20 cellular contexts compared by ENCODE assay signal in the genomic region with DNA sequence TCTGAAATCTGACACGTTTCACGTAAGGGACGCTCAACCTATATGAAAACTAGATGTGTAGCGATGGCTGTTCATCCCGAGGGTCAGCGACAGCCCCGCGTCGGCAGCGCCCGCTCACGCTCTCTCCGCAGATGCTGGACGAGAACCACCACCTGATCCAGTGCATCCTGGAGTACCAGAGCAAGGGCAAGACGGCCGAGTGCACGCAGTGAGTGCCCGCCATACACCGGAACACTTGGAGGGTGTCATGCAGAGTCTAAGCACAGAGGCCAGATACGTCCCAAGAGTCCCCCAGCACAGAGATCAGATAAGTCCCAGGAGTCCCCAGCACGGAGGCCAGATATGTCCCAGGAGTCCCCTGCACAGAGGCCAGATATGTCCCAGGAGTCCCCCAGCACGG. TPM values are rescaled to one million over a fixed set of nuclear protein-coding genes. Genes with fewer than 3 reads are reported as not detected.
A peak's percentile ranks its signal among the peaks of the same experiment; 100 is the strongest.
DNase-seq lines count a peak whose midpoint lies in the region; ATAC-seq and TF ChIP-seq lines count a peak whose summit lies in the region.
"Had no signal": no experiment of that assay in that cellular context is flagged by ENCODE, and none has a peak within 500 bp of the region (broad histone marks: within the 10 kb centered on the region; RNA-seq: fewer than 3 reads in every experiment).

No MANE protein-coding gene starts in this region.

- DNase-seq in Karpas-422 (peak; percentile 80), nephron progenitor cell (no peak)
- DNase-seq in central memory CD8-positive, alpha-beta T cell (ENCODE audit: low spot score in 2 of 2), result no peak
- no peak for DNase-seq in activated CD4-positive, alpha-beta T cell treated with anti-CD3 and anti-CD28 coated beads, Interleukin-2, amount 50 U/mL, for 48 hours
- no peak for DNase-seq in stimulated activated CD4-positive, alpha-beta T cell treated with anti-CD3 and anti-CD28 coated beads, Interleukin-4, amount 100 ng/mL, for 1 hour
- DNase-seq: 8988T; C1 segment of cervical spinal cord; CD4-positive, CD25-positive, alpha-beta regulatory T cell; CD8-positive, alpha-beta memory T cell; COR-L47; DMS 273 treated with DMSO at 0.1 percent for 48 hours; DMS53; DND-41; EL; HFFc6 had no signal

- H3K27ac ChIP-seq in BLaER1, result peak overlapping the region; percentile 30
- H3K27ac ChIP-seq in Karpas-422 (ENCODE audit: low read length), result peak overlapping the region; percentile 33; the same call in 1 of the 2 replicates

- H3K9me3 ChIP-seq in BLaER1 (peaks cover 2% of the 10 kb centered on the region), Karpas-422 (ENCODE audit: low read length) (no peaks in the 10 kb centered on the region)

- no peak overlapping the region for H2AFZ ChIP-seq in Karpas-422 (ENCODE audit: low read length)
- H2AFZ ChIP-seq: GM23338 had no signal

- TF ChIP-seq CTCF in nephron progenitor cell (IDR thresholded peaks at IDR 0.05), result no peak

- no peaks in the 10 kb centered on the region; the same call in 1 of the 2 replicates for H3K79me2 ChIP-seq in Karpas-422 (ENCODE audit: low read length)

- H3K4me1 ChIP-seq in BLaER1 (peaks cover 56% of the 10 kb centered on the region), Karpas-422 (ENCODE audit: low read length) (peaks cover 36% of the 10 kb centered on the region)

- peak overlapping the region; percentile 55 for H3K27ac Mint-ChIP-seq in central memory CD8-positive, alpha-beta T cell (ENCODE audit: low read depth)
- H3K27ac Mint-ChIP-seq in nephron progenitor cell, result peak overlapping the region; percentile 71
- H3K27ac Mint-ChIP-seq: CD4-positive, CD25-positive, alpha-beta regulatory T cell; GM23338; HFFc6 had no signal

- H3K27me3 ChIP-seq in BLaER1 (no peaks in the 10 kb centered on the region), Karpas-422 (ENCODE audit: low read length) (no peaks in the 10 kb centered on the region)

- ATAC-seq in central memory CD8-positive, alpha-beta T cell (replicated peaks; ENCODE audit: extremely low read depth, poor library complexity, severe bottlenecking), result no peak
- no peak for ATAC-seq in GM18907 (IDR thresholded peaks at IDR 0.05; ENCODE audit: unreplicated experiment)
- ATAC-seq: GM12878, GM23338, HCT116 had no signal

- no peaks in the 10 kb centered on the region for H3K9me3 Mint-ChIP-seq in central memory CD8-positive, alpha-beta T cell
- H3K9me3 Mint-ChIP-seq in nephron progenitor cell, result peaks cover 6% of the 10 kb centered on the region

- peak overlapping the region; percentile 80 for H3K4me2 ChIP-seq in BLaER1
- H3K4me2 ChIP-seq in Karpas-422 (ENCODE audit: low read depth, low read length, poor library complexity, severe bottlenecking), result peak overlapping the region; percentile 52
- H3K4me2 ChIP-seq: GM23338 had no signal

- no peaks in the 10 kb centered on the region for H3K27me3 Mint-ChIP-seq in central memory CD8-positive, alpha-beta T cell
- peaks cover 9% of the 10 kb centered on the region for H3K27me3 Mint-ChIP-seq in nephron progenitor cell (ENCODE audit: low read depth, poor library complexity)
- H3K27me3 Mint-ChIP-seq: CD4-positive, CD25-positive, alpha-beta regulatory T cell; CD8-positive, alpha-beta memory T cell had no signal

- H3K36me3 Mint-ChIP-seq in central memory CD8-positive, alpha-beta T cell (ENCODE audit: insufficient read depth), result peaks cover 22% of the 10 kb centered on the region
- H3K36me3 Mint-ChIP-seq in nephron progenitor cell (ENCODE audit: low read depth), result peaks cover 34% of the 10 kb centered on the region

- peaks cover 7% of the 10 kb centered on the region for H3K4me1 Mint-ChIP-seq in central memory CD8-positive, alpha-beta T cell
- H3K4me1 Mint-ChIP-seq in nephron progenitor cell, result peaks cover 30% of the 10 kb centered on the region

- H3K4me3 ChIP-seq in BLaER1 (no peak overlapping the region), Karpas-422 (ENCODE audit: low read length) (peak overlapping the region; percentile 43; the same call in 1 of the 2 replicates)
- H3K4me3 ChIP-seq: GM12878, GM23338 had no signal

- H3K4me3 Mint-ChIP-seq in central memory CD8-positive, alpha-beta T cell, result no peak overlapping the region
- no peak overlapping the region for H3K4me3 Mint-ChIP-seq in nephron progenitor cell
- H3K4me3 Mint-ChIP-seq: CD4-positive, CD25-positive, alpha-beta regulatory T cell; CD8-positive, alpha-beta memory T cell; GM23338; HFFc6 had no signal

- H3K9ac ChIP-seq in BLaER1 (peak overlapping the region; percentile 61), Karpas-422 (ENCODE audit: low read length) (0 out of 2 replicates have a peak overlapping the region, but pooled peaks have one; percentile 26)

- H3K36me3 ChIP-seq in BLaER1 (peaks cover 68% of the 10 kb centered on the region), Karpas-422 (ENCODE audit: insufficient read depth, low read length) (no peaks in the 10 kb centered on the region)

- H4K20me1 ChIP-seq in BLaER1, result peaks cover 74% of the 10 kb centered on the region
- peaks cover 62% of the 10 kb centered on the region for H4K20me1 ChIP-seq in Karpas-422 (ENCODE audit: insufficient read depth, low read depth, low read length)

- H3K9me2 ChIP-seq in Karpas-422 (replicated peaks; ENCODE audit: insufficient read depth, low read length), result no peaks in the 10 kb centered on the region

RNA-seq across cellular contexts. Expression of gene SS18L1, which starts 15.0 kb away (rescaled TPM):
- total RNA-seq in Karpas-422 (2014; rRNA removed; shearing (Covaris generic); ENCODE audit: low replicate concordance), result 12.3 and 13.1 TPM in 2 replicates

RNA-seq across cellular contexts. Expression of gene PSMA7, which starts 15.3 kb away (rescaled TPM):
- 181 and 259 TPM in 2 replicates for total RNA-seq in Karpas-422 (2014; rRNA removed; shearing (Covaris generic); ENCODE audit: low replicate concordance)

RNA-seq across cellular contexts. Expression of gene MTG2, which starts 24.3 kb away (rescaled TPM):
- total RNA-seq in Karpas-422 (2014; rRNA removed; shearing (Covaris generic); ENCODE audit: low replicate concordance), result 20.2 and 31.5 TPM in 2 replicates

RNA-seq across cellular contexts. Expression of gene LSM14B, which starts 36.3 kb away (rescaled TPM):
- 16.1 and 32.3 TPM in 2 replicates for total RNA-seq in Karpas-422 (2014; rRNA removed; shearing (Covaris generic); ENCODE audit: low replicate concordance)
